Comparison of ENCODE assay signal across 16 cellular contexts in genomic region chr7:116399808-116400207, GRCh38.
A peak's percentile ranks its signal among the peaks of the same experiment; 100 is the strongest.
DNase-seq lines count a peak whose midpoint lies in the region; TF ChIP-seq lines count a peak whose summit lies in the region.
"Had no signal": no experiment of that assay in that cellular context is flagged by ENCODE, and none has a peak within 500 bp of the region (broad histone marks: within the 10 kb centered on the region; RNA-seq: fewer than 3 reads in every experiment).

No MANE protein-coding gene starts in this region.

- H3K27me3 ChIP-seq in PC-9 (ENCODE audit: insufficient read depth, low read depth), result no peaks in the 10 kb centered on the region

- CTCF ChIA-PET in PC-9 (lab: Charles Lee), result interaction anchor here (0.6 to 0.7 kb wide), 2 partner anchors 126 to 141 kb away, joined by 3 read pairs; no protein-coding TSS in a partner anchor

- no peaks in the 10 kb centered on the region for H3K27me3 Mint-ChIP-seq in mesothelial cell of epicardium (ENCODE audit: low read depth)

- H3K9me3 ChIP-seq in PC-9 (ENCODE audit: insufficient read depth, low read depth), result no peaks in the 10 kb centered on the region; the same call in 1 of the 2 replicates
- H3K9me3 ChIP-seq: psoas muscle had no signal

- POLR2A ChIA-PET in PC-9 (lab: Charles Lee; ENCODE audit: unreplicated experiment), result interaction anchor here (0.6 to 0.8 kb wide), 6 partner anchors 14 to 140 kb away, joined by 3 to 9 read pairs (median 5); no protein-coding TSS in a partner anchor

- no TSS peak for BruUV-seq in PC-9 (replicated peaks; lab: Mats Ljungman, UMichigan)

- H3K36me3 ChIP-seq in PC-9 (ENCODE audit: low read depth), result no peaks in the 10 kb centered on the region

- no peak overlapping the region for H3K4me3 ChIP-seq in PC-9
- H3K4me3 ChIP-seq: psoas muscle had no signal

- H3K4me1 ChIP-seq in PC-9 (replicated peaks; ENCODE audit: insufficient read depth), result peaks cover 26% of the 10 kb centered on the region

- H3K36me3 Mint-ChIP-seq in mesothelial cell of epicardium, result no peaks in the 10 kb centered on the region
- H3K36me3 Mint-ChIP-seq: activated naive CD4-positive, alpha-beta T cell treated with anti-CD3 and anti-CD28 coated beads, Interleukin-2, amount 50 U/mL, for 24 hours had no signal

- H3K4me3 Mint-ChIP-seq in mesothelial cell of epicardium, result no peak overlapping the region
- H3K4me3 Mint-ChIP-seq: activated naive CD4-positive, alpha-beta T cell treated with anti-CD3 and anti-CD28 coated beads, Interleukin-2, amount 50 U/mL, for 24 hours had no signal

- peaks cover 11% of the 10 kb centered on the region for H3K9me3 Mint-ChIP-seq in mesothelial cell of epicardium
- H3K9me3 Mint-ChIP-seq: activated naive CD4-positive, alpha-beta T cell treated with anti-CD3 and anti-CD28 coated beads, Interleukin-2, amount 50 U/mL, for 24 hours had no signal

- peak; percentile 64 for DNase-seq in EH (ENCODE audit: low read depth)
- DNase-seq in PC-9, result peak; percentile 37 to 53
- peak; percentile 60 to 61 for DNase-seq in dermis microvascular lymphatic vessel endothelial cell (ENCODE audit: low read depth in 2 of 2)
- DNase-seq in mesothelial cell of epicardium (ENCODE audit: low spot score in 2 of 2, unreplicated experiment in 2 of 2), result no peak
- no peak for DNase-seq in retina
- DNase-seq in stimulated activated CD8-positive, alpha-beta memory T cell treated with anti-CD3 and anti-CD28 coated beads, Interleukin-4, amount 100 ng/mL, for 48 hours, result no peak
- DNase-seq in NCI-H69 (lab: John Stamatoyannopoulos, UW), result no peak
- DNase-seq in COLO668 (lab: John Stamatoyannopoulos, UW; ENCODE audit: unreplicated experiment), result no peak
- DNase-seq: effector CD4-positive, alpha-beta T cell; hippocampal formation; NCI-H2227 treated with DMSO at 0.1 percent for 48 hours; psoas muscle; RPMI8226; stimulated activated CD4-positive, alpha-beta T cell treated with anti-CD3 and anti-CD28 coated beads, Interleukin-4, amount 100 ng/mL, for 1 hour; stimulated activated naive CD8-positive, alpha-beta T cell treated with anti-CD3 and anti-CD28 coated beads, Interleukin-15, Interleukin-2, amounts not matched to agents 100 U/mL and 50 U/mL, for 24 hours had no signal

- H3K79me2 ChIP-seq in PC-9 (ENCODE audit: low read depth), result no peaks in the 10 kb centered on the region

- H3K4me2 ChIP-seq in PC-9, result no peak overlapping the region

- intact Hi-C loops in PC-9 (cut with micrococcal nuclease; ENCODE audit: unreplicated experiment), result loop anchor here (1.0 to 2.0 kb wide), 7 partner anchors 26 to 291 kb away; partner anchors contain the start of gene CAV2

- H3K9me2 ChIP-seq in PC-9 (ENCODE audit: insufficient read depth), result no peaks in the 10 kb centered on the region

- peak overlapping the region; percentile 68 for H3K27ac Mint-ChIP-seq in mesothelial cell of epicardium
- H3K27ac Mint-ChIP-seq: activated naive CD4-positive, alpha-beta T cell treated with anti-CD3 and anti-CD28 coated beads, Interleukin-2, amount 50 U/mL, for 24 hours had no signal

- peaks cover 22% of the 10 kb centered on the region for H3K4me1 Mint-ChIP-seq in mesothelial cell of epicardium
- H3K4me1 Mint-ChIP-seq: activated naive CD4-positive, alpha-beta T cell treated with anti-CD3 and anti-CD28 coated beads, Interleukin-2, amount 50 U/mL, for 24 hours had no signal

- no peaks in the 10 kb centered on the region for H4K20me1 ChIP-seq in PC-9 (ENCODE audit: insufficient read depth)

- no peak overlapping the region; the same call in 1 of the 2 replicates for H2AFZ ChIP-seq in PC-9

- TF ChIP-seq CTCF in PC-9 (conservative IDR thresholded peaks at IDR 0.05), result no peak
- no peak for TF ChIP-seq CTCF in mesothelial cell of epicardium (IDR thresholded peaks at IDR 0.05; ENCODE audit: unreplicated experiment)

- peaks cover 12% of the 10 kb centered on the region for H3F3A ChIP-seq in PC-9 (ENCODE audit: insufficient read depth, low read depth)

- H3K27ac ChIP-seq in PC-9, result 0 out of 2 replicates have a peak overlapping the region, but pooled peaks have one; percentile 10
- H3K27ac ChIP-seq: psoas muscle had no signal

Comparison
In these comparisons a context has a peak if more than half of its experiments do, and no peak if none do; other contexts are left out.
1. DNase-seq: peak in EH (single experiment), PC-9 (2 of 2) and dermis microvascular lymphatic vessel endothelial cell (2 of 2); none in mesothelial cell of epicardium (0 of 2), retina (single experiment), stimulated activated CD8-positive, alpha-beta memory T cell treated with anti-CD3 and anti-CD28 coated beads, Interleukin-4, amount 100 ng/mL, for 48 hours (single experiment), NCI-H69 (single experiment) and COLO668 (single experiment).